ENCODE assay signal across 19 cellular contexts in genomic region chr4:8233672-8234484, GRCh38. TPM values are rescaled to one million over a fixed set of nuclear protein-coding genes. Genes with fewer than 3 reads are reported as not detected.
DNase-seq lines count a peak whose midpoint lies in the region; ATAC-seq, FAIRE-seq and TF ChIP-seq lines count a peak whose summit lies in the region.
"Had no signal": no experiment of that assay in that cellular context is flagged by ENCODE, and none has a peak within 500 bp of the region (broad histone marks: within the 10 kb centered on the region; RNA-seq: fewer than 3 reads in every experiment).

No MANE protein-coding gene starts in this region.

- in situ Hi-C loops in mammary epithelial cell (cut with MboI; ENCODE audit: low sequenced_read_pairs in 2 of 2) = no loop called here
- in situ Hi-C loops in IMR-90 (cut with MboI; ENCODE audit: low sequenced_read_pairs) = no loop called here

- H3K23ac ChIP-seq in IMR-90 (ENCODE audit: low read depth, low read length) = no peak overlapping the region
- H3K23ac ChIP-seq in H1 (ENCODE audit: insufficient read length) = no peak overlapping the region
- H3K23ac ChIP-seq in mesenchymal stem cell (ENCODE audit: low read length in 2 of 2) = no peak overlapping the region

- no peak overlapping the region for H2BK120ac ChIP-seq in IMR-90 (ENCODE audit: low read depth, low read length)
- H2BK120ac ChIP-seq in H1 (replicated peaks; ENCODE audit: low read depth, low read length) = no peak overlapping the region
- H2BK120ac ChIP-seq in mesenchymal stem cell (ENCODE audit: low read depth, low read length) = no peak overlapping the region

- 94% methylated on average over 4 of the region's 4 CpGs for WGBS in mammary epithelial cell (ENCODE audit: low coverage, missing lambda C conversion rate)
- 58% methylated on average over 4 of the region's 4 CpGs; no CpG with 5 or more reads in 1 of the 2 experiments for WGBS in IMR-90 (ENCODE audit: extremely low coverage in 2 of 2, insufficient read length in 1 of 2), 2 experiments
- WGBS in H1 (ENCODE audit: extremely low coverage in 1 of 2, insufficient coverage in 1 of 2, insufficient read length in 1 of 2, insufficient replicate concordance in 2 of 2, low coverage in 1 of 2, low lambda C conversion rate in 2 of 2, missing lambda C conversion rate in 1 of 2), 2 experiments = 82 to 100% methylated on average over 1 to 4 of the region's 4 CpGs
- 93% methylated on average over 4 of the region's 4 CpGs for WGBS in mesenchymal stem cell

- H2BK15ac ChIP-seq in IMR-90 (ENCODE audit: low read depth, low read length) (no peak overlapping the region), H1 (ENCODE audit: low read length) (no peak overlapping the region), mesenchymal stem cell (ENCODE audit: low read depth, poor library complexity, severe bottlenecking) (no peak overlapping the region)

- H3K4ac ChIP-seq in IMR-90 (ENCODE audit: low read depth, low read length) = no peak overlapping the region
- no peak overlapping the region for H3K4ac ChIP-seq in H1 (replicated peaks; ENCODE audit: insufficient read length, low read depth, low read length)
- H3K4ac ChIP-seq in mesenchymal stem cell (ENCODE audit: low read depth in 1 of 2, low read length in 2 of 2) = no peak overlapping the region

- TF ChIP-seq EP300 in H1 (IDR thresholded peaks at IDR 0.05; ENCODE audit: borderline replicate concordance in 1 of 2, low read depth in 2 of 2, low read length in 2 of 2) = no peak

- no peak for TF ChIP-seq CTCF in mammary epithelial cell (conservative IDR thresholded peaks at IDR 0.05 in 1 of 2, IDR thresholded peaks at IDR 0.05 in 1 of 2; ENCODE audit: extremely low read depth in 1 of 2, insufficient read depth in 1 of 2, low read depth in 1 of 2, low read length in 2 of 2)
- no peak for TF ChIP-seq CTCF in breast epithelium (IDR thresholded peaks at IDR 0.05)
- no peak for TF ChIP-seq CTCF in IMR-90 (conservative IDR thresholded peaks at IDR 0.05; ENCODE audit: low read depth, low read length)
- no peak for TF ChIP-seq CTCF in H1 (IDR thresholded peaks at IDR 0.05; ENCODE audit: control extremely low read depth in 1 of 3, insufficient read depth in 1 of 3, low read depth in 1 of 3, low read length in 3 of 3)

- no peak overlapping the region for H3K9ac ChIP-seq in mammary epithelial cell (ENCODE audit: insufficient read depth, low read length)
- H3K9ac ChIP-seq in IMR-90 (ENCODE audit: low read depth, low read length) = no peak overlapping the region
- H3K9ac ChIP-seq in H1 (replicated peaks in 1 of 4; ENCODE audit: extremely low read depth in 1 of 4, low read depth in 3 of 4, low read length in 3 of 4) = no peak overlapping the region
- H3K9ac ChIP-seq in mesenchymal stem cell (ENCODE audit: low read length) = no peak overlapping the region
- H3K9ac ChIP-seq: KMS-11 had no signal

- H3K4me1 ChIP-seq in mammary epithelial cell (ENCODE audit: insufficient read depth, low read length) = peaks cover 2% of the 10 kb centered on the region
- no peaks in the 10 kb centered on the region for H3K4me1 ChIP-seq in breast epithelium
- H3K4me1 ChIP-seq in IMR-90 (ENCODE audit: control insufficient read depth, insufficient read depth, low read length) = peaks cover under 1% of the 10 kb centered on the region; the same call in 1 of the 2 replicates
- H3K4me1 ChIP-seq in H1 (replicated peaks in 1 of 4; ENCODE audit: control insufficient read depth in 3 of 4, insufficient read depth in 4 of 4, low read length in 3 of 4) = peaks cover 0 to 3% (median 0%) of the 10 kb centered on the region in 4 experiments; a peak in 3 of 7 replicates
- H3K4me1 ChIP-seq in mesenchymal stem cell (ENCODE audit: control insufficient read depth, insufficient read depth, low read depth, low read length) = peaks cover 30% of the 10 kb centered on the region

- H4K5ac ChIP-seq in IMR-90 (ENCODE audit: low read depth, low read length) = no peak overlapping the region
- H4K5ac ChIP-seq in H1 (ENCODE audit: insufficient read length, low read depth, low read length) = no peak overlapping the region

- H4K20me1 ChIP-seq in mammary epithelial cell (ENCODE audit: insufficient read depth, low read length) = peaks cover 4% of the 10 kb centered on the region
- no peaks in the 10 kb centered on the region; the same call in 1 of the 2 replicates for H4K20me1 ChIP-seq in IMR-90 (ENCODE audit: insufficient read depth, low read length)
- peaks cover 0 to 7% of the 10 kb centered on the region in 2 experiments for H4K20me1 ChIP-seq in H1 (replicated peaks in 1 of 2; ENCODE audit: control insufficient read depth in 1 of 2, insufficient read depth in 2 of 2, low read length in 2 of 2)

- intact Hi-C loops in mammary epithelial cell (cut with micrococcal nuclease) (no loop called here), breast epithelium (cut with DNase I; ENCODE audit: low total_unique reads) (no loop called here), IMR-90 (cut with micrococcal nuclease) (no loop called here)

- H3K79me2 ChIP-seq in mammary epithelial cell (ENCODE audit: insufficient read depth, low read length) (peaks cover 46% of the 10 kb centered on the region), H1 (ENCODE audit: control insufficient read depth in 1 of 2, insufficient read depth in 2 of 2, low read length in 2 of 2) (no peaks in the 10 kb centered on the region)

- dilution Hi-C loops in mammary epithelial cell (cut with HindIII; ENCODE audit: low sequenced_read_pairs) (no loop called here), IMR-90 (cut with HindIII; ENCODE audit: low sequenced_read_pairs, unreplicated experiment) (no loop called here)

- H2AK5ac ChIP-seq in IMR-90 (ENCODE audit: low read depth, low read length) (no peak overlapping the region; the same call in 1 of the 2 replicates), H1 (ENCODE audit: low read depth, low read length) (no peak overlapping the region), mesenchymal stem cell (ENCODE audit: low read length, severe bottlenecking) (no peak overlapping the region)

- no peak overlapping the region for H4K91ac ChIP-seq in IMR-90 (ENCODE audit: insufficient read depth, low read depth, low read length)
- H4K91ac ChIP-seq in H1 (replicated peaks; ENCODE audit: insufficient read length, low read length) = no peak overlapping the region
- no peak overlapping the region for H4K91ac ChIP-seq in mesenchymal stem cell (ENCODE audit: low read length)

- no peaks in the 10 kb centered on the region for H3K9me3 ChIP-seq in mammary epithelial cell (replicated peaks; ENCODE audit: insufficient read depth, low read length)
- no peaks in the 10 kb centered on the region for H3K9me3 ChIP-seq in breast epithelium
- H3K9me3 ChIP-seq in IMR-90 (ENCODE audit: control insufficient read depth, insufficient read depth, low read length) = no peaks in the 10 kb centered on the region
- no peaks in the 10 kb centered on the region; a peak in 1 of 4 replicates for H3K9me3 ChIP-seq in H1 (ENCODE audit: insufficient read depth in 2 of 2, low read depth in 1 of 2, low read length in 1 of 2)
- no peaks in the 10 kb centered on the region for H3K9me3 ChIP-seq in mesenchymal stem cell (ENCODE audit: control insufficient read depth, low read length)
- H3K9me3 ChIP-seq: A549, Caco-2 had no signal

- H3K23me2 ChIP-seq in H1 (ENCODE audit: low read depth, low read length) = peaks cover 10% of the 10 kb centered on the region; the same call in 1 of the 2 replicates

- CTCF ChIA-PET in mammary epithelial cell (lab: Charles Lee; ENCODE audit: low non-redundant PET) = no interaction called here
- CTCF ChIA-PET in IMR-90 (lab: Yijun Ruan, JAX) = no interaction called here
- CTCF ChIA-PET in H1 (lab: Charles Lee; ENCODE audit: partially characterized antibody) = interaction anchor here (1.1 to 2.2 kb wide), 2 partner anchors 57 to 177 kb away, joined by 3 to 12 read pairs; no protein-coding TSS in a partner anchor

- POLR2A ChIA-PET in IMR-90 (lab: Charles Lee; ENCODE audit: unreplicated experiment) = no interaction called here
- POLR2A ChIA-PET in H1 (lab: Charles Lee; ENCODE audit: partially characterized antibody) = no interaction called here

- no peak overlapping the region for H3K4me2 ChIP-seq in mammary epithelial cell (ENCODE audit: insufficient read depth, low read depth, low read length)
- no peak overlapping the region for H3K4me2 ChIP-seq in IMR-90 (ENCODE audit: low read depth, low read length)
- no peak overlapping the region for H3K4me2 ChIP-seq in H1 (ENCODE audit: insufficient read depth in 1 of 2, low read depth in 2 of 2, low read length in 2 of 2)
- H3K4me2 ChIP-seq in mesenchymal stem cell (ENCODE audit: low read length, poor library complexity, severe bottlenecking) = no peak overlapping the region
- H3K4me2 ChIP-seq: A549, KMS-11 had no signal

- 0 out of 2 replicates have a peak, but pooled peaks cover 3% of the 10 kb centered on the region for H3K9me1 ChIP-seq in IMR-90 (ENCODE audit: insufficient read depth, low read length)

- H3K14ac ChIP-seq in IMR-90 (replicated peaks; ENCODE audit: low read depth, low read length) (no peak overlapping the region), H1 (ENCODE audit: insufficient read length) (no peak overlapping the region), mesenchymal stem cell (ENCODE audit: low read length in 2 of 2) (no peak overlapping the region)

- TF ChIP-seq POLR2A in breast epithelium (IDR thresholded peaks at IDR 0.05) (no peak), IMR-90 (IDR thresholded peaks at IDR 0.05; ENCODE audit: low read depth, low read length) (no peak), H1 (IDR thresholded peaks at IDR 0.05; ENCODE audit: control extremely low read depth in 1 of 2, low read depth in 2 of 2, low read length in 2 of 2) (no peak)

- H2BK20ac ChIP-seq in IMR-90 (ENCODE audit: low read depth, low read length) = no peak overlapping the region
- no peak overlapping the region for H2BK20ac ChIP-seq in H1 (ENCODE audit: low read length)

- ATAC-seq in IMR-90 (ENCODE audit: low read depth) (no peak), HG03108 (IDR thresholded peaks at IDR 0.05; ENCODE audit: unreplicated experiment) (no peak)
- ATAC-seq: A549 had no signal

- H2BK5ac ChIP-seq in IMR-90 (ENCODE audit: low read depth, low read length, poor library complexity, severe bottlenecking) (peak overlapping the region; percentile 8), H1 (ENCODE audit: low read depth, low read length) (no peak overlapping the region), mesenchymal stem cell (ENCODE audit: low read depth, low read length, poor library complexity, severe bottlenecking) (no peak overlapping the region)

- no peak overlapping the region for H4K8ac ChIP-seq in IMR-90 (ENCODE audit: low read depth in 2 of 2, low read length in 2 of 2)
- no peak overlapping the region for H4K8ac ChIP-seq in H1 (ENCODE audit: extremely low read depth, insufficient read depth, low read length)
- H4K8ac ChIP-seq in mesenchymal stem cell (ENCODE audit: low read length) = no peak overlapping the region

- no peak overlapping the region for H3K27ac ChIP-seq in mammary epithelial cell (ENCODE audit: insufficient read depth, low read depth, low read length)
- no peak overlapping the region for H3K27ac ChIP-seq in breast epithelium
- no peak overlapping the region for H3K27ac ChIP-seq in IMR-90 (ENCODE audit: insufficient read depth, low read length)
- H3K27ac ChIP-seq in H1 (ENCODE audit: low read depth, low read length) = no peak overlapping the region
- H3K27ac ChIP-seq in mesenchymal stem cell (ENCODE audit: low read length, poor library complexity, severe bottlenecking) = no peak overlapping the region
- H3K27ac ChIP-seq: 22Rv1, A549, C4-2B, HL-60, KMS-11 had no signal

- DNase-seq in mammary epithelial cell = no peak
- DNase-seq in breast epithelium (ENCODE audit: low spot score in 2 of 2) = no peak
- no peak for DNase-seq in IMR-90
- DNase-seq in H1 (ENCODE audit: low read depth in 1 of 2, low spot score in 2 of 2) = no peak
- no peak for DNase-seq in mesenchymal stem cell
- no peak for DNase-seq in SKM-1 treated with dmso at 0.1 percent for 144 hours (lab: John Stamatoyannopoulos, UW; ENCODE audit: unreplicated experiment)
- DNase-seq: AML-193; Caco-2; CD4-positive, alpha-beta T cell; GOT3; H9 had no signal

- TSS peak; percentile 40 for BruUV-seq in mammary epithelial cell (replicated peaks; lab: Mats Ljungman, UMichigan)
- BruUV-seq in IMR-90 (replicated peaks; lab: Mats Ljungman, UMichigan) = no TSS peak

- no peak overlapping the region for H2AFZ ChIP-seq in mammary epithelial cell (ENCODE audit: low read depth, low read length)
- H2AFZ ChIP-seq in IMR-90 (replicated peaks; ENCODE audit: low read length, poor library complexity) = no peak overlapping the region
- H2AFZ ChIP-seq in H1 (ENCODE audit: low read length) = no peak overlapping the region
- H2AFZ ChIP-seq in mesenchymal stem cell (ENCODE audit: low read depth, low read length) = no peak overlapping the region

- H2AK9ac ChIP-seq in IMR-90 (replicated peaks; ENCODE audit: low read depth, low read length, poor library complexity) = no peak overlapping the region

- H3K36me3 ChIP-seq in mammary epithelial cell (ENCODE audit: insufficient read depth, low read length) = peaks cover 45% of the 10 kb centered on the region
- no peaks in the 10 kb centered on the region for H3K36me3 ChIP-seq in breast epithelium
- no peaks in the 10 kb centered on the region for H3K36me3 ChIP-seq in IMR-90 (ENCODE audit: control insufficient read depth, insufficient read depth, low read length)
- no peaks in the 10 kb centered on the region for H3K36me3 ChIP-seq in H1 (ENCODE audit: control insufficient read depth in 2 of 4, insufficient read depth in 4 of 4, low read length in 3 of 4)
- H3K36me3 ChIP-seq in mesenchymal stem cell (ENCODE audit: control insufficient read depth in 1 of 2, insufficient read depth in 2 of 2, low read depth in 1 of 2, low read length in 2 of 2) = peaks cover 18 to 65% of the 10 kb centered on the region in 2 experiments

- no peak for FAIRE-seq in H1 (lab: Jason Lieb, UNC)
- FAIRE-seq: A549, D721Med, G401.6 had no signal

- H3K56ac ChIP-seq in IMR-90 (ENCODE audit: extremely low read depth, insufficient read depth, low read length) (no peak overlapping the region), H1 (replicated peaks; ENCODE audit: insufficient read length, low read depth, low read length) (peak overlapping the region; percentile 49)

- no peak for TF ChIP-seq RAD21 in IMR-90 (IDR thresholded peaks at IDR 0.05; ENCODE audit: low read length)
- no peak for TF ChIP-seq RAD21 in H1 (IDR thresholded peaks at IDR 0.05 in 1 of 2, conservative IDR thresholded peaks at IDR 0.05 in 1 of 2; ENCODE audit: low read depth in 2 of 2, low read length in 2 of 2)

- no peak overlapping the region for H2BK12ac ChIP-seq in H1 (ENCODE audit: low read depth, low read length)
- H2BK12ac ChIP-seq in mesenchymal stem cell (ENCODE audit: low read length in 2 of 2) = no peak overlapping the region

- H3K18ac ChIP-seq in IMR-90 (ENCODE audit: low read depth, low read length) = no peak overlapping the region
- no peak overlapping the region for H3K18ac ChIP-seq in H1 (ENCODE audit: extremely low read depth, low read length)
- no peak overlapping the region for H3K18ac ChIP-seq in mesenchymal stem cell (ENCODE audit: low read depth in 1 of 2, low read length in 2 of 2)

- H3K27me3 ChIP-seq in mammary epithelial cell (ENCODE audit: insufficient read depth, low read length) = no peaks in the 10 kb centered on the region
- no peaks in the 10 kb centered on the region for H3K27me3 ChIP-seq in breast epithelium
- H3K27me3 ChIP-seq in IMR-90 (ENCODE audit: control insufficient read depth, insufficient read depth, low read length) = no peaks in the 10 kb centered on the region
- no peaks in the 10 kb centered on the region for H3K27me3 ChIP-seq in H1 (replicated peaks in 1 of 4; ENCODE audit: control insufficient read depth in 3 of 4, extremely low read depth in 1 of 4, insufficient read depth in 3 of 4, low read length in 3 of 4)
- H3K27me3 ChIP-seq in mesenchymal stem cell (ENCODE audit: control insufficient read depth in 1 of 2, insufficient read depth in 1 of 2, low read length in 2 of 2) = no peaks in the 10 kb centered on the region

- H3K79me1 ChIP-seq in IMR-90 (ENCODE audit: low read depth in 1 of 2, low read length in 2 of 2) (no peaks in the 10 kb centered on the region), H1 (ENCODE audit: low read depth, low read length) (no peaks in the 10 kb centered on the region), mesenchymal stem cell (replicated peaks; ENCODE audit: low read length, poor library complexity, severe bottlenecking) (peaks cover 3% of the 10 kb centered on the region)

- H3K4me3 ChIP-seq in mammary epithelial cell (replicated peaks in 1 of 3; ENCODE audit: insufficient read depth in 1 of 3, low read depth in 2 of 3, low read length in 3 of 3) (no peak overlapping the region), breast epithelium (no peak overlapping the region), IMR-90 (ENCODE audit: insufficient read depth, low read depth, low read length) (no peak overlapping the region), H1 (ENCODE audit: extremely low read depth in 1 of 4, insufficient read depth in 2 of 4, low read depth in 3 of 4, low read length in 4 of 4) (no peak overlapping the region), mesenchymal stem cell (ENCODE audit: insufficient read depth in 1 of 2, low read depth in 1 of 2, low read length in 2 of 2) (no peak overlapping the region)
- H3K4me3 ChIP-seq: A549 had no signal

RNA-seq across cellular contexts. Expression of gene SH3TC1, which starts 34.8 kb away (rescaled TPM):
- total RNA-seq in mammary epithelial cell = 100 to 1,000 TPM in 1 of 2 donors, 10 to 100 TPM in 1; 70.8 to 138 TPM
- 37.7 TPM for polyA plus RNA-seq in mammary epithelial cell
- 62.5 TPM for polyA minus RNA-seq in mammary epithelial cell
- total RNA-seq in breast epithelium = 10 to 100 TPM; 16.4 to 28.8 (median 17.3) TPM
- total RNA-seq in IMR-90 (2012; rRNA removed) = 1.4 and 1.6 TPM in 2 replicates
- polyA plus RNA-seq in IMR-90 (2012; rRNA removed) = 2.2 and 2.3 TPM in 2 replicates
- 2.4 and 2.5 TPM in 2 replicates for polyA plus RNA-seq in IMR-90 (2012; cell fraction: cytosol; rRNA removed)
- polyA plus RNA-seq in IMR-90 (2012; cell fraction: nucleus; rRNA removed; ENCODE audit: low replicate concordance) = 7.2 and 19.2 TPM in 2 replicates
- total RNA-seq in H1 (2021; fragmentation: NEBNext Ultra II Directional; extraction: Animal tissue kit (Norgen Biotek cat#: 25700)) = 0.29 TPM in 1 of 2 replicates, not detected in the other
- polyA plus RNA-seq in H1 (2011; rRNA removed) = 0.13 and 0.15 TPM in 2 replicates
- 0.14 TPM for polyA plus RNA-seq in H1 (2011; cell fraction: cytosol; rRNA removed)
- 0.29 TPM for polyA plus RNA-seq in H1 (2011; cell fraction: nucleus; rRNA removed)
- polyA plus RNA-seq in H1 (2012, experiment 1 of 2) = 0.08 to 0.36 TPM (median 0.14 TPM) in 4 replicates
- polyA plus RNA-seq in H1 (2012, experiment 2 of 2) = 0.22 TPM
- polyA plus RNA-seq in H1 (2013, experiment 1 of 2) = 0.16 TPM
- 0.07 TPM for polyA plus RNA-seq in H1 (2013, experiment 2 of 2)
- 0.13 and 0.71 TPM in 2 replicates for polyA minus RNA-seq in H1 (2011; rRNA and poly(A)+ RNA removed)
- not detected for polyA minus RNA-seq in H1 (2011; cell fraction: cytosol; rRNA and poly(A)+ RNA removed)
- polyA minus RNA-seq in H1 (2011; cell fraction: nucleus; rRNA and poly(A)+ RNA removed) = 0.30 TPM
- 8.0 TPM for polyA plus RNA-seq in mesenchymal stem cell (2013, experiment 1 of 2)
- polyA plus RNA-seq in mesenchymal stem cell (2013, experiment 2 of 2) = 7.6 TPM

RNA-seq across cellular contexts. Expression of gene HTRA3, which starts 35.7 kb away (rescaled TPM):
- total RNA-seq in mammary epithelial cell (under 1 TPM in 1 of 2 donors, not detected in 1; 0.17 TPM), breast epithelium (10 to 100 TPM in 2 of 3 donors, 1 to 10 TPM in 1; 8.5 to 53.9 (median 19.7) TPM), IMR-90 (2012; rRNA removed) (1.1 and 1.3 TPM in 2 replicates)
- polyA plus RNA-seq in mammary epithelial cell (not detected), IMR-90 (2012; rRNA removed) (8.9 and 9.5 TPM in 2 replicates), H1 (2011; rRNA removed) (4.5 and 5.8 TPM in 2 replicates)
- 2.5 TPM for polyA minus RNA-seq in mammary epithelial cell
- polyA plus RNA-seq in IMR-90 (2012; cell fraction: cytosol; rRNA removed) = 5.3 and 12.8 TPM in 2 replicates
- polyA plus RNA-seq in IMR-90 (2012; cell fraction: nucleus; rRNA removed; ENCODE audit: low replicate concordance) = 3.7 and 5.2 TPM in 2 replicates
- 2.9 and 3.2 TPM in 2 replicates for total RNA-seq in H1 (2021; fragmentation: NEBNext Ultra II Directional; extraction: Animal tissue kit (Norgen Biotek cat#: 25700))
- 3.3 TPM for polyA plus RNA-seq in H1 (2011; cell fraction: cytosol; rRNA removed)
- 3.1 TPM for polyA plus RNA-seq in H1 (2011; cell fraction: nucleus; rRNA removed)
- 2.8 to 5.6 TPM (median 4.0 TPM) in 4 replicates for polyA plus RNA-seq in H1 (2012, experiment 1 of 2)
- polyA plus RNA-seq in H1 (2012, experiment 2 of 2) = 3.3 TPM
- 3.4 TPM for polyA plus RNA-seq in H1 (2013, experiment 1 of 2)
- 3.3 TPM for polyA plus RNA-seq in H1 (2013, experiment 2 of 2)
- 1.1 and 1.2 TPM in 2 replicates for polyA minus RNA-seq in H1 (2011; rRNA and poly(A)+ RNA removed)
- 1.2 TPM for polyA minus RNA-seq in H1 (2011; cell fraction: cytosol; rRNA and poly(A)+ RNA removed)
- 1.3 TPM for polyA minus RNA-seq in H1 (2011; cell fraction: nucleus; rRNA and poly(A)+ RNA removed)
- 88.3 TPM for polyA plus RNA-seq in mesenchymal stem cell (2013, experiment 1 of 2)
- polyA plus RNA-seq in mesenchymal stem cell (2013, experiment 2 of 2) = 87.5 TPM
- total RNA-seq: CD4-positive, alpha-beta T cell had no signal
